In the genomic region with DNA sequence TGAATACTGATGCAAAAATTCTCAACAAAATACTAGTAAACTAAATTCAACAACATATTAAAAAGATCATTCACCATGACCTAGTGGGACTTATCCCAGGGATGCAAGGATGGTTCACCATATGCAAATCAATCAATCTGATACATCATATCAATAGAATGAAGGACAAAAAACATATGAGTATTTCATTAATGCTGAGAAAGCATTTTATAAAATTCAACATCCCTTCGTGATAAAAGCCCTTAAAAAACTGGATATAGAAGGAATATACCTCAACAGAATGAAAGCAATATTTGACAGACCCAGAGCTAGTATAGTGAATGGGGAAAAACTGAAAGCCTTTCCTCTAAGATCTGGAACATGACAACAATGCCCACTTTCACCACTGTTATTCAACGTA, we compare ENCODE assay signal across 11 cellular contexts.
"Had no signal": no experiment of that assay in that cellular context is flagged by ENCODE, and none has a peak within 500 bp of the region (broad histone marks: within the 10 kb centered on the region; RNA-seq: fewer than 3 reads in every experiment).

No MANE protein-coding gene starts in this region.

- FAIRE-seq: H1, H54 had no signal

- H3K9ac ChIP-seq: GM23248 had no signal

- H3K4me3 Mint-ChIP-seq: GM23338, H9, HFFc6 had no signal

- H3K9me3 ChIP-seq: HAP-1 had no signal

- H3K27ac ChIP-seq: GM23248 had no signal

- H3K4me1 Mint-ChIP-seq: GM23338, H9 had no signal

- ATAC-seq: GM23338, HCT116 had no signal

- H3K4me2 ChIP-seq: GM23338 had no signal

- DNase-seq: GM23248, GOT3, H7, H9, HCEC 1CT, HFFc6 had no signal

- H3K9me3 Mint-ChIP-seq: GM23338, H9 had no signal

- H3K4me3 ChIP-seq: GM23248, GM23338, HAP-1 had no signal

- H3K36me3 ChIP-seq: HAP-1 had no signal

- H3K4me1 ChIP-seq: HAP-1 had no signal

- H2AFZ ChIP-seq: GM23248, GM23338 had no signal

- H3K27ac Mint-ChIP-seq: GM23338, H9, HFFc6 had no signal
